In genomic region chr12:108764540-108765288, GRCh38 we compare ENCODE assay signal across 26 cellular contexts. TPM values are rescaled to one million over a fixed set of nuclear protein-coding genes. Genes with fewer than 3 reads are reported as not detected.
DNase-seq lines count a peak whose midpoint lies in the region; ATAC-seq, FAIRE-seq and TF ChIP-seq lines count a peak whose summit lies in the region.
"Had no signal": no experiment of that assay in that cellular context is flagged by ENCODE, and none has a peak within 500 bp of the region (broad histone marks: within the 10 kb centered on the region; RNA-seq: fewer than 3 reads in every experiment).

No MANE protein-coding gene starts in this region.

- H3K4me2 ChIP-seq in HepG2 (ENCODE audit: low read depth, low read length) (peak overlapping the region; percentile 71), trophoblast cell (ENCODE audit: low read length) (no peak overlapping the region)
- H3K4me2 ChIP-seq: A549; BLaER1 treated with 17β-estradiol and CSF1 and Interleukin-3, amounts not matched to agents 10 nM and 100 nM had no signal

- H3K79me1 ChIP-seq in trophoblast cell (ENCODE audit: low read length): peaks cover 4% of the 10 kb centered on the region

- no peak for TF ChIP-seq CTCF in HepG2 (CRISPR knock-in tag; IDR thresholded peaks at IDR 0.05)
- TF ChIP-seq CTCF in right lobe of liver (IDR thresholded peaks at IDR 0.05): no peak
- TF ChIP-seq CTCF in activated B cell treated with CpG ODN at 0.5 μM for 24 hours (IDR thresholded peaks at IDR 0.05): no peak
- TF ChIP-seq CTCF in neural crest cell (conservative IDR thresholded peaks at IDR 0.05): no peak

- in situ Hi-C loops in HepG2 (cut with HindIII; ENCODE audit: extremely low pct_ligation_motif_present, low pct_unique_long_range_greater_than_20kb): no loop called here

- H3K27ac Mint-ChIP-seq in activated B cell treated with CpG ODN at 0.5 μM for 24 hours (peak overlapping the region; percentile 38), neural crest cell (ENCODE audit: unreplicated experiment) (peak overlapping the region; percentile 81)
- H3K27ac Mint-ChIP-seq: CD4-positive, alpha-beta T cell had no signal

- H3K9me3 Mint-ChIP-seq in activated B cell treated with CpG ODN at 0.5 μM for 24 hours (no peaks in the 10 kb centered on the region), neural crest cell (no peaks in the 10 kb centered on the region)
- H3K9me3 Mint-ChIP-seq: CD4-positive, alpha-beta T cell; CD8-positive, alpha-beta memory T cell had no signal

- H3K27me3 Mint-ChIP-seq in activated B cell treated with CpG ODN at 0.5 μM for 24 hours (no peaks in the 10 kb centered on the region), neural crest cell (ENCODE audit: low read depth) (peaks cover 12% of the 10 kb centered on the region)

- POLR2A ChIA-PET in HepG2 (lab: Yijun Ruan, JAX) (no interaction called here), activated B cell treated with CpG ODN at 0.5 μM for 24 hours (lab: Charles Lee) (no interaction called here)

- H2BK5ac ChIP-seq in trophoblast cell (ENCODE audit: low read depth, low read length, poor library complexity): no peak overlapping the region

- TF ChIP-seq POLR2A in HepG2 (IDR thresholded peaks at IDR 0.05; ENCODE audit: insufficient read depth in 1 of 2, low read depth in 2 of 2, low read length in 2 of 2): no peak
- no peak for TF ChIP-seq POLR2A in right lobe of liver (IDR thresholded peaks at IDR 0.05)

- H4K8ac ChIP-seq in trophoblast cell (ENCODE audit: low read depth, low read length): no peak overlapping the region

- no peak overlapping the region for H3K27ac ChIP-seq in HepG2 (ENCODE audit: extremely low read length, insufficient read depth, low read length)
- no peak overlapping the region for H3K27ac ChIP-seq in right lobe of liver
- no peak overlapping the region for H3K27ac ChIP-seq in trophoblast cell (ENCODE audit: low read depth, low read length)
- H3K27ac ChIP-seq: BLaER1 treated with 17β-estradiol and CSF1 and Interleukin-3, amounts not matched to agents 10 nM and 100 nM had no signal

- no peaks in the 10 kb centered on the region for H3K36me3 ChIP-seq in HepG2 (replicated peaks in 1 of 2; ENCODE audit: control insufficient read depth in 1 of 2, insufficient read depth in 2 of 2, low read length in 2 of 2)
- no peaks in the 10 kb centered on the region for H3K36me3 ChIP-seq in right lobe of liver
- no peaks in the 10 kb centered on the region for H3K36me3 ChIP-seq in trophoblast cell (ENCODE audit: control insufficient read depth in 1 of 2, insufficient read depth in 2 of 2, low read length in 2 of 2)
- H3K36me3 ChIP-seq: BE2C; BLaER1 treated with 17β-estradiol and CSF1 and Interleukin-3, amounts not matched to agents 10 nM and 100 nM had no signal

- intact Hi-C loops in HepG2 (cut with micrococcal nuclease; ENCODE audit: unreplicated experiment) (no loop called here), right lobe of liver (cut with DNase I) (no loop called here), activated B cell treated with CpG ODN at 0.5 μM for 24 hours (cut with micrococcal nuclease) (loop anchor here (5.0 kb wide), 1 partner anchor 32 kb away; the partner anchor contains the start of gene CORO1C)

- H3K4ac ChIP-seq in trophoblast cell (ENCODE audit: low read depth, low read length): no peak overlapping the region

- H3K18ac ChIP-seq in trophoblast cell (ENCODE audit: low read length): no peak overlapping the region

- FAIRE-seq in HepG2 (lab: Jason Lieb, UNC): no peak
- FAIRE-seq: A549, D721Med, GM12878 had no signal

- TF ChIP-seq EP300 in HepG2 (IDR thresholded peaks at IDR 0.05; ENCODE audit: low read depth in 2 of 2, low read length in 2 of 2): no peak
- no peak for TF ChIP-seq EP300 in HepG2 (CRISPR knock-in tag; IDR thresholded peaks at IDR 0.05; ENCODE audit: borderline replicate concordance)

- no peak overlapping the region for H2BK12ac ChIP-seq in trophoblast cell (ENCODE audit: low read length)

- no peak overlapping the region for H2AK5ac ChIP-seq in trophoblast cell (ENCODE audit: low read length)

- H3K27me3 ChIP-seq in HepG2 (ENCODE audit: control insufficient read depth in 1 of 2, insufficient read depth in 2 of 2, low read length in 2 of 2): no peaks in the 10 kb centered on the region
- H3K27me3 ChIP-seq in right lobe of liver: no peaks in the 10 kb centered on the region
- H3K27me3 ChIP-seq in trophoblast cell (ENCODE audit: insufficient read depth, low read length): no peaks in the 10 kb centered on the region
- H3K27me3 ChIP-seq: BE2C; BLaER1 treated with 17β-estradiol and CSF1 and Interleukin-3, amounts not matched to agents 10 nM and 100 nM had no signal

- no peak overlapping the region for H2AFZ ChIP-seq in HepG2 (ENCODE audit: low read length)
- H2AFZ ChIP-seq in trophoblast cell (ENCODE audit: insufficient read depth, low read length, poor library complexity): no peak overlapping the region

- H3K36me3 Mint-ChIP-seq in activated B cell treated with CpG ODN at 0.5 μM for 24 hours (ENCODE audit: low read depth): no peaks in the 10 kb centered on the region
- no peaks in the 10 kb centered on the region for H3K36me3 Mint-ChIP-seq in neural crest cell (ENCODE audit: low read depth)
- H3K36me3 Mint-ChIP-seq: CD14-positive monocyte; CD8-positive, alpha-beta memory T cell had no signal

- ATAC-seq in HepG2 (no peak), right lobe of liver (no peak), activated B cell treated with CpG ODN at 0.5 μM for 24 hours (ENCODE audit: low read depth) (no peak), HG02885 (IDR thresholded peaks at IDR 0.05; ENCODE audit: poor library complexity, unreplicated experiment) (no peak), GM18867 (IDR thresholded peaks at IDR 0.05; ENCODE audit: unreplicated experiment) (no peak)
- ATAC-seq: A549, GM12878, HCT116 had no signal

- 53% methylated on average over 7 of the region's 7 CpGs for WGBS in HepG2 (ENCODE audit: low lambda C conversion rate)
- 86% methylated on average over 5 of the region's 7 CpGs for WGBS in right lobe of liver (ENCODE audit: insufficient coverage, low coverage, low lambda C conversion rate, missing lambda C conversion rate)
- no CpG with 5 or more reads among the region's 7 CpGs for WGBS in trophoblast cell (ENCODE audit: extremely low coverage, insufficient coverage, insufficient read length)

- H3K9me3 ChIP-seq in HepG2 (ENCODE audit: low read length) (no peaks in the 10 kb centered on the region), right lobe of liver (no peaks in the 10 kb centered on the region), trophoblast cell (ENCODE audit: insufficient read depth, low read depth, low read length) (peaks cover 2% of the 10 kb centered on the region)
- H3K9me3 ChIP-seq: A549; BE2C; BLaER1 treated with 17β-estradiol and CSF1 and Interleukin-3, amounts not matched to agents 10 nM and 100 nM had no signal

- no TSS peak for BruUV-seq in HepG2 (replicated peaks; lab: Mats Ljungman, UMichigan)

- H3K9ac ChIP-seq in HepG2 (ENCODE audit: insufficient read depth, low read depth, low read length): no peak overlapping the region
- H3K9ac ChIP-seq in trophoblast cell (ENCODE audit: low read length): no peak overlapping the region
- H3K9ac ChIP-seq: BLaER1 treated with 17β-estradiol and CSF1 and Interleukin-3, amounts not matched to agents 10 nM and 100 nM had no signal

- no peak overlapping the region for H3K23ac ChIP-seq in trophoblast cell (ENCODE audit: low read length)

- no peak overlapping the region for H2BK120ac ChIP-seq in trophoblast cell (ENCODE audit: insufficient read depth, low read length, poor library complexity)

- TF ChIP-seq RAD21 in HepG2 (CRISPR knock-in tag; IDR thresholded peaks at IDR 0.05): no peak

- H3K14ac ChIP-seq in trophoblast cell (ENCODE audit: low read length): no peak overlapping the region

- H4K91ac ChIP-seq in trophoblast cell (ENCODE audit: low read depth, low read length): no peak overlapping the region

- H3K79me2 ChIP-seq in HepG2 (ENCODE audit: insufficient read depth, low read length): no peaks in the 10 kb centered on the region
- H3K79me2 ChIP-seq in trophoblast cell (ENCODE audit: control insufficient read depth, insufficient read depth, low read length, poor library complexity): no peaks in the 10 kb centered on the region

- H4K20me1 ChIP-seq in HepG2 (ENCODE audit: insufficient read depth, low read length): no peaks in the 10 kb centered on the region
- H4K20me1 ChIP-seq: BLaER1 treated with 17β-estradiol and CSF1 and Interleukin-3, amounts not matched to agents 10 nM and 100 nM had no signal

- peaks cover 18% of the 10 kb centered on the region for H3K4me1 Mint-ChIP-seq in activated B cell treated with CpG ODN at 0.5 μM for 24 hours
- H3K4me1 Mint-ChIP-seq in neural crest cell: peaks cover 3% of the 10 kb centered on the region

- no peak for DNase-seq in HepG2 (ENCODE audit: low spot score)
- no peak for DNase-seq in right lobe of liver
- no peak for DNase-seq in activated B cell treated with CpG ODN at 0.5 μM for 24 hours
- no peak for DNase-seq in neural crest cell (ENCODE audit: low read depth, low spot score)
- DNase-seq in trophoblast cell: peak; percentile 66 to 76
- DNase-seq in NAMALWA (ENCODE audit: low spot score): no peak
- DNase-seq: 8988T; ACHN; AML-193; BE2C; CD4-positive, alpha-beta T cell; CD8-positive, alpha-beta memory T cell; DMS 273 treated with DMSO at 0.1 percent for 48 hours; DMS79; EL; GDM1; GOT3; H7 had no signal

- H3K4me3 Mint-ChIP-seq in activated B cell treated with CpG ODN at 0.5 μM for 24 hours: no peak overlapping the region
- no peak overlapping the region for H3K4me3 Mint-ChIP-seq in neural crest cell
- H3K4me3 Mint-ChIP-seq: CD4-positive, alpha-beta T cell; CD8-positive, alpha-beta memory T cell had no signal

- CTCF ChIA-PET in HepG2 (lab: Yijun Ruan, JAX; ENCODE audit: low intra/inter-chr PET ratio, low total read pairs) (no interaction called here), activated B cell treated with CpG ODN at 0.5 μM for 24 hours (lab: Charles Lee) (interaction anchor here (1.1 kb wide), 1 partner anchor 186 kb away, joined by 3 read pairs; no protein-coding TSS in a partner anchor)

- no peak overlapping the region for H4K12ac ChIP-seq in trophoblast cell (ENCODE audit: low read depth, low read length)

- peak overlapping the region in 1 of 3 experiments; percentile 53; a peak in 2 of 6 replicates for H3K4me3 ChIP-seq in HepG2 (replicated peaks in 1 of 3; ENCODE audit: insufficient read depth in 1 of 3, low read depth in 2 of 3, low read length in 3 of 3)
- H3K4me3 ChIP-seq in right lobe of liver: no peak overlapping the region
- H3K4me3 ChIP-seq in trophoblast cell (ENCODE audit: low read depth, low read length): no peak overlapping the region
- H3K4me3 ChIP-seq: A549; BLaER1 treated with 17β-estradiol and CSF1 and Interleukin-3, amounts not matched to agents 10 nM and 100 nM; GM12878 had no signal

- H3K4me1 ChIP-seq in HepG2 (ENCODE audit: insufficient read depth, low read length) (peaks cover 48% of the 10 kb centered on the region), right lobe of liver (peaks cover 0 to 6% (median 0%) of the 10 kb centered on the region in 4 donors), trophoblast cell (ENCODE audit: control insufficient read depth in 1 of 2, insufficient read depth in 2 of 2, low read length in 2 of 2) (peaks cover 10 to 12% of the 10 kb centered on the region in 2 experiments)
- H3K4me1 ChIP-seq: BE2C had no signal

RNA-seq across cellular contexts. Expression of gene CORO1C, which starts 33.4 kb away (rescaled TPM):
- total RNA-seq in HepG2 (2016; rRNA removed; fragmentation: Illumina TruSeq; extraction: Trizol): 73.7 and 128 TPM in 2 replicates
- total RNA-seq in HepG2 (2016; cell fraction: cytosol; rRNA removed; fragmentation: Illumina TruSeq; extraction: Trizol; ENCODE audit: low read depth): 21.0 and 28.0 TPM in 2 replicates
- 70.7 and 135 TPM in 2 replicates for total RNA-seq in HepG2 (2016; cell fraction: insoluble cytoplasmic fraction; rRNA removed; fragmentation: Illumina TruSeq; extraction: Trizol)
- total RNA-seq in HepG2 (2016; cell fraction: membrane; rRNA removed; fragmentation: Illumina TruSeq; extraction: Trizol): 29.9 and 30.4 TPM in 2 replicates
- total RNA-seq in HepG2 (2016; cell fraction: nucleus; rRNA removed; fragmentation: Illumina TruSeq; extraction: Trizol): 66.4 and 67.4 TPM in 2 replicates
- 116 and 131 TPM in 2 replicates for polyA plus RNA-seq in HepG2 (2011; rRNA removed)
- 95.2 and 104 TPM in 2 replicates for polyA plus RNA-seq in HepG2 (2011; cell fraction: cytosol; rRNA removed)
- 66.8 and 86.4 TPM in 2 replicates for polyA plus RNA-seq in HepG2 (2011; cell fraction: nucleus; rRNA removed)
- polyA plus RNA-seq in HepG2 (2012): 68.8 and 74.2 TPM in 2 replicates
- polyA plus RNA-seq in HepG2 (2016; cell fraction: cytosol; fragmentation: Illumina TruSeq; extraction: Trizol; ENCODE audit: low read depth): 5.3 and 6.6 TPM in 2 replicates
- 202 and 219 TPM in 2 replicates for polyA plus RNA-seq in HepG2 (2016; cell fraction: insoluble cytoplasmic fraction; fragmentation: Illumina TruSeq; extraction: Trizol; ENCODE audit: low read depth)
- 17.3 and 18.7 TPM in 2 replicates for polyA plus RNA-seq in HepG2 (2016; cell fraction: membrane; fragmentation: Illumina TruSeq; extraction: Trizol; ENCODE audit: low read depth)
- polyA plus RNA-seq in HepG2 (2016; cell fraction: nucleus; fragmentation: Illumina TruSeq; extraction: Trizol; ENCODE audit: insufficient read depth, low read depth): 93.1 and 94.0 TPM in 2 replicates
- 321 and 493 TPM in 2 replicates for polyA minus RNA-seq in HepG2 (2011; rRNA and poly(A)+ RNA removed; ENCODE audit: low replicate concordance)
- polyA minus RNA-seq in HepG2 (2011; cell fraction: cytosol; rRNA and poly(A)+ RNA removed): 108 and 148 TPM in 2 replicates
- 132 and 144 TPM in 2 replicates for polyA minus RNA-seq in HepG2 (2011; cell fraction: nucleus; rRNA and poly(A)+ RNA removed)
- 100 to 1,000 TPM in 1 of 6 experiments, 10 to 100 TPM in 5; 36.6 to 100 (median 57.5) TPM for total RNA-seq in right lobe of liver
- 68.3 and 69.4 TPM in 2 replicates for total RNA-seq in activated B cell treated with CpG ODN at 0.5 μM for 24 hours
- 171 and 175 TPM in 2 replicates for total RNA-seq in neural crest cell
- 213 and 229 TPM in 2 replicates for polyA plus RNA-seq in trophoblast cell (2013)

Comparison
In these comparisons a context has a peak if more than half of its experiments do, and no peak if none do; other contexts are left out.
1. DNase-seq: peak in trophoblast cell (2 of 2); none in HepG2 (single experiment), right lobe of liver (0 of 3), activated B cell treated with CpG ODN at 0.5 μM for 24 hours (single experiment), neural crest cell (single experiment) and NAMALWA (single experiment).